Comparison of ENCODE assay signal across 1 cellular context in genomic region chr11:59625703-59626102, GRCh38.
TF ChIP-seq lines count a peak whose summit lies in the region.

No MANE protein-coding gene starts in this region.

TF ChIP-seq in GM23338, 12 proteins besides CTCF, POLR2A, EP300 and RAD21 (continued from another document):
- TF ChIP-seq ZNF462 (CRISPR knock-in tag; IDR thresholded peaks at IDR 0.05) (no peak), EZH2phosphoT487 (IDR thresholded peaks at IDR 0.05; ENCODE audit: unreplicated experiment) (no peak), NANOG (IDR thresholded peaks at IDR 0.05; ENCODE audit: borderline replicate concordance) (no peak), POLR2AphosphoS5 (IDR thresholded peaks at IDR 0.05; ENCODE audit: low read depth) (no peak), REST (IDR thresholded peaks at IDR 0.05; ENCODE audit: unreplicated experiment) (no peak)
TF ChIP-seq in GM23338: peak in this region for 0.
